Comparison of ENCODE assay signal across 8 cellular contexts in genomic region chr9:114538241-114538640, GRCh38. TPM values are rescaled to one million over a fixed set of nuclear protein-coding genes. Genes with fewer than 3 reads are reported as not detected.
DNase-seq lines count a peak whose midpoint lies in the region; ATAC-seq, FAIRE-seq and TF ChIP-seq lines count a peak whose summit lies in the region.

No MANE protein-coding gene starts in this region.

- TF ChIP-seq CTCF in D721Med (IDR thresholded peaks at IDR 0.05; ENCODE audit: insufficient read depth, missing control alignments) (peak; percentile 17), HCT116 (IDR thresholded peaks at IDR 0.05 in 2 of 3, conservative IDR thresholded peaks at IDR 0.05 in 1 of 3; ENCODE audit: borderline replicate concordance in 1 of 3, insufficient read depth in 1 of 3, low read depth in 2 of 3, low read length in 2 of 3) (peak; percentile 26 to 55 (median 54); a peak in 4 of 6 replicates), vagina (IDR thresholded peaks at IDR 0.05) (no peak)

- H3K79me2 ChIP-seq in HCT116 (ENCODE audit: insufficient read depth, low read length), result no peaks in the 10 kb centered on the region

- H3K36me3 ChIP-seq in HCT116 (ENCODE audit: control insufficient read depth in 1 of 2, insufficient read depth in 2 of 2, low read length in 2 of 2) (no peaks in the 10 kb centered on the region), vagina (no peaks in the 10 kb centered on the region), MG63 (no peaks in the 10 kb centered on the region)

- H3K27me3 ChIP-seq in HCT116 (ENCODE audit: insufficient read depth, low read length) (no peaks in the 10 kb centered on the region), vagina (no peaks in the 10 kb centered on the region), MG63 (no peaks in the 10 kb centered on the region)

- TF ChIP-seq POLR2A in HCT116 (IDR thresholded peaks at IDR 0.05; ENCODE audit: borderline replicate concordance, extremely low read depth, insufficient read depth, insufficient read length), result peak; percentile 38
- no peak for TF ChIP-seq POLR2A in vagina (IDR thresholded peaks at IDR 0.05)

- no peak overlapping the region for H3K9ac ChIP-seq in HCT116 (ENCODE audit: low read length)

- peak overlapping the region; percentile 17; the same call in 1 of the 2 replicates for H3K4me2 ChIP-seq in HCT116 (ENCODE audit: low read length)

- H3K4me3 ChIP-seq in HCT116 (replicated peaks in 1 of 2; ENCODE audit: low read depth in 1 of 2, low read length in 2 of 2), result no peak overlapping the region
- H3K4me3 ChIP-seq in vagina, result no peak overlapping the region
- no peak overlapping the region for H3K4me3 ChIP-seq in MG63

- H3K9me2 ChIP-seq in HCT116 (ENCODE audit: insufficient read depth), result no peaks in the 10 kb centered on the region

- H4K20me1 ChIP-seq in HCT116 (ENCODE audit: insufficient read depth), result no peaks in the 10 kb centered on the region

- H3K9me3 ChIP-seq in HCT116 (ENCODE audit: control insufficient read depth in 1 of 2, insufficient read depth in 1 of 2, low read depth in 1 of 2, low read length in 2 of 2) (no peaks in the 10 kb centered on the region), vagina (no peaks in the 10 kb centered on the region), MG63 (no peaks in the 10 kb centered on the region)

- CTCF ChIA-PET in HCT116 (lab: Charles Lee), result interaction anchor here (0.9 to 2.1 kb wide), 12 partner anchors 9 to 132 kb away, joined by 3 to 18 read pairs (median 4); partner anchors contain the start of gene ATP6V1G1

- intact Hi-C loops in HCT116 (cut with micrococcal nuclease) (no loop called here), vagina (cut with DNase I) (no loop called here)

- BruUV-seq in HCT116 (replicated peaks; lab: Mats Ljungman, UMichigan), result no TSS peak

- peak; percentile 74 for TF ChIP-seq RAD21 in HCT116 (IDR thresholded peaks at IDR 0.05; ENCODE audit: low read depth)

- H3K27ac ChIP-seq in HCT116 (ENCODE audit: low read depth, low read length) (no peak overlapping the region), vagina (no peak overlapping the region)

- RAD21 ChIA-PET in HCT116 (lab: Charles Lee; ENCODE audit: low non-redundant PET in 1 of 2, low total read pairs in 2 of 2, uncharacterized antibody in 2 of 2, unreplicated experiment in 2 of 2), result interaction anchor here (1.1 to 1.4 kb wide), 3 partner anchors 14 to 115 kb away, joined by 3 to 6 read pairs (median 5); no protein-coding TSS in a partner anchor

- ATAC-seq in HCT116 (peak; percentile 100), SK-N-SH treated with all-trans-retinoic acid at 6 μM for 48 hours (peak; percentile 74)

- no peak for DNase-seq in D721Med (ENCODE audit: insufficient read length, low spot score)
- DNase-seq in HCT116 (ENCODE audit: low read depth, low spot score), result peak; percentile 88
- peak; percentile 68 for DNase-seq in iPS DF 19.7 (ENCODE audit: low read depth, low spot score)
- no peak for DNase-seq in vagina (ENCODE audit: extremely low spot score in 2 of 2)
- no peak for DNase-seq in RKO (ENCODE audit: low spot score)
- no peak for DNase-seq in MG63
- DNase-seq in anterior cingulate cortex (lab: John Stamatoyannopoulos, UW), result no peak

- H3K4me1 ChIP-seq in HCT116 (ENCODE audit: control insufficient read depth in 1 of 2, insufficient read depth in 2 of 2, low read length in 2 of 2) (peaks cover 4 to 13% of the 10 kb centered on the region in 2 experiments; a peak in 3 of 4 replicates), vagina (no peaks in the 10 kb centered on the region)

- no peak for FAIRE-seq in D721Med (lab: Jason Lieb, UNC)

- peak overlapping the region; percentile 92 for H2AFZ ChIP-seq in HCT116 (ENCODE audit: low read depth, low read length, poor library complexity, severe bottlenecking)

- POLR2A ChIA-PET in HCT116 (lab: Charles Lee), result interaction anchor here (0.8 to 1.4 kb wide), 5 partner anchors 11 to 114 kb away, joined by 3 to 10 read pairs (median 4); partner anchors contain the start of gene ATP6V1G1

TF ChIP-seq in HCT116, 20 proteins besides CTCF, POLR2A, EP300 and RAD21 (continues in another document):
- no peak for TF ChIP-seq JUND (IDR thresholded peaks at IDR 0.05)
- TF ChIP-seq CEBPB (IDR thresholded peaks at IDR 0.05; ENCODE audit: low read depth), result no peak
- TF ChIP-seq SP1 (IDR thresholded peaks at IDR 0.05; ENCODE audit: low read depth), result peak; percentile 46
- no peak for TF ChIP-seq ZFX (IDR thresholded peaks at IDR 0.05)
- no peak for TF ChIP-seq FOSL1 (IDR thresholded peaks at IDR 0.05; ENCODE audit: low read depth)
- peak; percentile 34 for TF ChIP-seq TCF7L2 (IDR thresholded peaks at IDR 0.05; ENCODE audit: borderline replicate concordance, extremely low read depth, insufficient read depth, insufficient read length)
- TF ChIP-seq SIN3A (IDR thresholded peaks at IDR 0.05; ENCODE audit: low read depth), result no peak
- TF ChIP-seq ELF1 (IDR thresholded peaks at IDR 0.05; ENCODE audit: borderline replicate concordance, low read depth), result no peak
- peak; percentile 41; the same call in 1 of the 2 replicates for TF ChIP-seq POLR2AphosphoS5 (IDR thresholded peaks at IDR 0.05; ENCODE audit: low read depth, low read length)
- no peak for TF ChIP-seq EZH2phosphoT487 (IDR thresholded peaks at IDR 0.05; ENCODE audit: borderline replicate concordance)
- TF ChIP-seq SRF (IDR thresholded peaks at IDR 0.05; ENCODE audit: low read depth), result no peak
- TF ChIP-seq YY1 (IDR thresholded peaks at IDR 0.05; ENCODE audit: extremely low read depth, insufficient replicate concordance, low read depth, low read length), result no peak
- peak; percentile 57 for TF ChIP-seq CBX3 (IDR thresholded peaks at IDR 0.05; ENCODE audit: low read depth)

TF ChIP-seq in SK-N-SH treated with all-trans-retinoic acid at 6 μM for 48 hours, 23 proteins besides CTCF, POLR2A, EP300 and RAD21:
- TF ChIP-seq ZFP3 (CRISPR knock-in tag; IDR thresholded peaks at IDR 0.05) (no peak), ARNTL (CRISPR knock-in tag; IDR thresholded peaks at IDR 0.05; ENCODE audit: borderline replicate concordance, low read depth) (no peak), CSDC2 (CRISPR knock-in tag; IDR thresholded peaks at IDR 0.05) (no peak), ZNF70 (CRISPR knock-in tag; IDR thresholded peaks at IDR 0.05) (no peak)
TF ChIP-seq in SK-N-SH treated with all-trans-retinoic acid at 6 μM for 48 hours: peak in this region for 0.

RNA-seq across cellular contexts. Expression of gene WHRN, which starts 33.0 kb away (rescaled TPM):
- total RNA-seq in HCT116 (2021; ENCODE audit: unreplicated experiment) (12.8 TPM), vagina (9.1 TPM)
- polyA plus RNA-seq in HCT116 (2012), result 13.1 and 15.7 TPM in 2 replicates
- total RNA-seq in MG63 (2014; rRNA removed; shearing (Covaris generic); ENCODE audit: low replicate concordance), result 1.9 and 2.1 TPM in 2 replicates

RNA-seq across cellular contexts. Expression of gene ATP6V1G1, which starts 49.3 kb away (rescaled TPM):
- total RNA-seq in HCT116 (2021; ENCODE audit: unreplicated experiment), result 72.3 TPM
- polyA plus RNA-seq in HCT116 (2012), result 44.3 and 57.8 TPM in 2 replicates
- 161 TPM for total RNA-seq in vagina
- total RNA-seq in MG63 (2014; rRNA removed; shearing (Covaris generic); ENCODE audit: low replicate concordance), result 62.6 and 103 TPM in 2 replicates

Comparison
In these comparisons a context has a peak if more than half of its experiments do, and no peak if none do; other contexts are left out.
1. DNase-seq: peak in HCT116 (single experiment) and iPS DF 19.7 (single experiment); none in D721Med (single experiment), vagina (0 of 2), RKO (single experiment), MG63 (single experiment) and anterior cingulate cortex (0 of 58).
2. CTCF ChIP-seq: peak in D721Med (single experiment) and HCT116 (3 of 3); none in vagina (0 of 3).